In the genomic region with DNA sequence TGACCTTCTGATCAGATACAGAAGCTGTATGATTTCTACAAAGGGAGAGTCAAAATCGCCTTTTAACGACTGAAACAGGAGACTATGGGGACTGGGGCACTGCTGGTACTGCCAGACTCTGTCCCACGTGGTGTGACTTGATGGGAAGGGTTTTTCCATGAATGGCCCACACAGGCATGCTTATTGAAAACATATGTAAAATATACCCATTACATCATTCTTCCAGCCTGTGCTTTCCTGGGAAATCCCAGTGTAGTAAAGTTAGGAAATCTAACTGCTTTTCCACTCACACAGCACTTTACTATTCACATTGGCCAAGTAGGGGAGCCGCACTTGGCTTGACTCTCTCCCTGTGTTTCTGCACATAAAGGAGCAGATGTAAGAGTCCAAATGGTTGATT, we compare ENCODE assay signal across 11 cellular contexts.
DNase-seq lines count a peak whose midpoint lies in the region; ATAC-seq, FAIRE-seq and TF ChIP-seq lines count a peak whose summit lies in the region.
"Had no signal": no experiment of that assay in that cellular context is flagged by ENCODE, and none has a peak within 500 bp of the region (broad histone marks: within the 10 kb centered on the region; RNA-seq: fewer than 3 reads in every experiment).

No MANE protein-coding gene starts in this region.

- TF ChIP-seq CTCF in choroid plexus epithelial cell (conservative IDR thresholded peaks at IDR 0.05; ENCODE audit: low read depth, low read length) = no peak
- TF ChIP-seq CTCF in transverse colon (IDR thresholded peaks at IDR 0.05) = no peak

- H3K4me3 ChIP-seq in choroid plexus epithelial cell (ENCODE audit: low read depth, low read length) = no peak overlapping the region
- H3K4me3 ChIP-seq in transverse colon = no peak overlapping the region

- H3K27ac Mint-ChIP-seq in naive thymus-derived CD8-positive, alpha-beta T cell = no peak overlapping the region

- H3K4me1 ChIP-seq in transverse colon = peaks cover 0 to 3% (median 2%) of the 10 kb centered on the region in 4 donors

- POLR2A ChIA-PET in naive thymus-derived CD8-positive, alpha-beta T cell (lab: Charles Lee) = no interaction called here

- H3K9me3 ChIP-seq in transverse colon = no peaks in the 10 kb centered on the region

- no peaks in the 10 kb centered on the region for H3K27me3 ChIP-seq in transverse colon

- WGBS in transverse colon (ENCODE audit: low coverage in 1 of 2), 2 donors = 60 to 75% methylated on average over 1 to 4 of the region's 4 CpGs

- DNase-seq in M059J (ENCODE audit: low read depth) (peak; percentile 40), choroid plexus epithelial cell (ENCODE audit: low read depth) (peak; percentile 82), kidney tubule cell (ENCODE audit: low spot score) (peak; percentile 56), transverse colon (no peak), GM19239 (ENCODE audit: insufficient read length, low spot score) (no peak), T-helper 9 cell (no peak)
- DNase-seq in central memory CD4-positive, alpha-beta T cell = no peak
- DNase-seq in naive thymus-derived CD8-positive, alpha-beta T cell = no peak
- DNase-seq: KG1; stimulated activated CD4-positive, alpha-beta T cell treated with anti-CD3 and anti-CD28 coated beads, Interleukin-4, amount 100 ng/mL, for 1 hour had no signal

- FAIRE-seq in GM19239 (lab: Jason Lieb, UNC) = no peak
- FAIRE-seq: TTC549 had no signal

- no peak for ATAC-seq in naive thymus-derived CD8-positive, alpha-beta T cell

- H3K4me1 Mint-ChIP-seq in naive thymus-derived CD8-positive, alpha-beta T cell = peaks cover 2 to 7% (median 4%) of the 10 kb centered on the region in 4 donors

- TF ChIP-seq POLR2A in transverse colon (IDR thresholded peaks at IDR 0.05) = no peak

- H3K36me3 ChIP-seq in transverse colon = no peaks in the 10 kb centered on the region

- H3K36me3 Mint-ChIP-seq in naive thymus-derived CD8-positive, alpha-beta T cell = no peaks in the 10 kb centered on the region

- TF ChIP-seq EP300 in transverse colon (IDR thresholded peaks at IDR 0.05; ENCODE audit: low read depth) = no peak

- no peaks in the 10 kb centered on the region for H3K9me3 Mint-ChIP-seq in naive thymus-derived CD8-positive, alpha-beta T cell

- in situ Hi-C loops in transverse colon (cut with MboI; ENCODE audit: low pct_ligation_motif_present in 1 of 4, low pct_unique_long_range_greater_than_20kb in 1 of 4, low sequenced_read_pairs in 3 of 4) = no loop called here

- H3K27ac ChIP-seq in transverse colon = peak overlapping the region; percentile 43 to 62 (median 58)

- H3K4me3 Mint-ChIP-seq in naive thymus-derived CD8-positive, alpha-beta T cell = no peak overlapping the region

- intact Hi-C loops in transverse colon (cut with DNase I; ENCODE audit: low total_unique reads) = no loop called here

- peaks cover 0 to 7% (median 4%) of the 10 kb centered on the region in 5 donors for H3K27me3 Mint-ChIP-seq in naive thymus-derived CD8-positive, alpha-beta T cell

Comparison
In these comparisons a context has a peak if more than half of its experiments do, and no peak if none do; other contexts are left out.
1. DNase-seq: peak in M059J (single experiment), choroid plexus epithelial cell (single experiment) and kidney tubule cell (single experiment); none in transverse colon (single experiment), GM19239 (single experiment), central memory CD4-positive, alpha-beta T cell (single experiment), naive thymus-derived CD8-positive, alpha-beta T cell (0 of 10) and T-helper 9 cell (single experiment).